ENCODE assay signal across 1 cellular context in the genomic region with DNA sequence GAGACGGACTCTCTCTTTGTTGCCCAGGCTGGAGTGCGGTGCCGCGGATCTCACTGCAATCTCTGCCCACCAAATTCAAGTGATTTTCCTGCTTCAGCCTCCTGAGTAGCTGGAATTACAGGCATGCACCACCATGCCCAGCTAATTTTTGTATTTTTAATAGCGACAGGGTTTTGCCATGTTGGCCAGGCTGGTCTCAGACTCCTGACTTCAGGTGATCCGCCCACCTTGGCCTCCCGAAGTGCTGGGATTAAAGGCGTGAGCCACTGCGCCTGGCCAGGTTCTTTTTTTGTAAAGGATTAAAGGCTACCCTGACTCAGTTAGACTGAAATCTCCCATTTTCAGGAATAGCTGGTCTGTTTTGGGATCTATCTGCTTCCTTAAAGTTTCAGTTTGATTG.
A peak's percentile ranks its signal among the peaks of the same experiment; 100 is the strongest.
TF ChIP-seq lines count a peak whose summit lies in the region.

No MANE protein-coding gene starts in this region.

TF ChIP-seq in GM12878, 131 proteins besides CTCF, POLR2A, EP300 and RAD21:
- TF ChIP-seq NFXL1 (IDR thresholded peaks at IDR 0.05; ENCODE audit: borderline replicate concordance), result peak; percentile 74; the same call in 1 of the 2 replicates
TF ChIP-seq in GM12878: peak in this region for 1; not testable (repeated sequence) for 130.
